ENCODE assay signal across 8 cellular contexts in the genomic region with DNA sequence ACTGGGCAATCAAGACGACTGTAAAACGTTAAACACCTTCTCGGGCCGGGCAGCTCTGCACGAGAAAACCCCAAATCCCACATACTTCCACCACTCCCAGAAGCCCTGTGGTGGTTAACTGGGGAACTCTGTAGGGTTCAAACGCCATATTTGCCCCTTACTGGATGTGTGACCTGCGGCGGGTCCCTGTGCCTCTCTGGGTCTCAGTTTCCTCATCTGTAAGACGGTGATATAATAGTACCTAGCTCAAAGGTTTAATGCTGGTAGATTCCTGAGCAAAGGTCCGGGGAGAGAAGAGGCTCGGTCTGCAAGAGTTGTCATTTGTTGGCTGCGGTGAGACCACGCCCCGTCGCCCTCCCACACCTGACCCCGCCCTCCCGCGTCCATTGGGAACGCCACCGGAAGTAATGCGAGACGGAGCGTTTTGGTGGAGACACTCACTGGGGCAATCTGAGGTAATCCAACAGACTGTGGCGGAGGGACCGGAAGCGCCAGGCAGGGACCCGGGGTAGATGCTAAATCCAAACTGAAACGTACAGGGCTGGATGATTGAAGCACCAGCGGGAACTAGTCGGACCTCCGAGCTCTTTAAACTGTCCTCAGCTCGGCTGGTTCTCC. TPM values are rescaled to one million over a fixed set of nuclear protein-coding genes. Genes with fewer than 3 reads are reported as not detected.
A peak's percentile ranks its signal among the peaks of the same experiment; 100 is the strongest.
DNase-seq lines count a peak whose midpoint lies in the region; ATAC-seq, FAIRE-seq and TF ChIP-seq lines count a peak whose summit lies in the region.

No MANE protein-coding gene starts in this region.

- peak; percentile 64 for TF ChIP-seq POLR2A in GM18505 (IDR thresholded peaks at IDR 0.05; ENCODE audit: borderline replicate concordance, extremely low read depth, insufficient read depth, insufficient read length)

- intact Hi-C loops in ascending aorta (cut with DNase I) (loop anchor here (1.0 to 10.0 kb wide), 2 partner anchors 8 to 710 kb away; a partner anchor contains a TSS), right cardiac atrium (cut with DNase I) (no loop called here), psoas muscle (cut with DNase I) (no loop called here)

- no peak for FAIRE-seq in urothelium cell line (lab: Jason Lieb, UNC)

- H3K27ac ChIP-seq in ascending aorta (peak overlapping the region; percentile 94 to 99), right cardiac atrium (ENCODE audit: low read length) (peak overlapping the region; percentile 91), psoas muscle (peak overlapping the region; percentile 95)

- DNase-seq in NCI-H187 treated with DMSO at 0.1 percent for 48 hours (lab: John Stamatoyannopoulos, UW) (peak; percentile 95), ascending aorta (ENCODE audit: low spot score in 2 of 2) (peak; percentile 94 to 99), right cardiac atrium (peak; percentile 98 to 99 (median 99)), psoas muscle (peak; percentile 98), urothelium cell line (ENCODE audit: low spot score) (peak; percentile 93)
- DNase-seq in T-helper 2 cell treated with Interferon-gamma antibody and Interleukin-4, amounts not matched to agents 5 μg/mL and 100 μg/mL, for 36 hours (ENCODE audit: low spot score), result peak; percentile 98

- H3K27me3 ChIP-seq in ascending aorta, result no peaks in the 10 kb centered on the region
- H3K27me3 ChIP-seq in right cardiac atrium (ENCODE audit: control insufficient read depth, insufficient read depth), result no peaks in the 10 kb centered on the region
- no peaks in the 10 kb centered on the region for H3K27me3 ChIP-seq in psoas muscle (ENCODE audit: insufficient read depth in 3 of 3, low read length in 2 of 3)

- H3K9me3 ChIP-seq in ascending aorta (no peaks in the 10 kb centered on the region), right cardiac atrium (ENCODE audit: control insufficient read depth, low read length) (no peaks in the 10 kb centered on the region), psoas muscle (no peaks in the 10 kb centered on the region)

- H3K36me3 ChIP-seq in ascending aorta (no peaks in the 10 kb centered on the region), psoas muscle (ENCODE audit: insufficient read depth in 1 of 2, low read depth in 1 of 2) (peaks cover 0 to 9% of the 10 kb centered on the region in 2 donors)

- ATAC-seq in GM18505 (IDR thresholded peaks at IDR 0.05; ENCODE audit: unreplicated experiment) (peak; percentile 72), HG02970 (IDR thresholded peaks at IDR 0.05; ENCODE audit: low FRiP score, unreplicated experiment) (peak; percentile 64), right cardiac atrium (peak; percentile 95 to 96), psoas muscle (peak; percentile 96 to 97 (median 96))

- H3K9me3 Mint-ChIP-seq in T-helper 2 cell treated with Interferon-gamma antibody and Interleukin-4, amounts not matched to agents 5 μg/mL and 100 μg/mL, for 36 hours, result no peaks in the 10 kb centered on the region

- peak overlapping the region; percentile 86 to 96 for H3K4me3 ChIP-seq in ascending aorta
- peak overlapping the region; percentile 87 for H3K4me3 ChIP-seq in right cardiac atrium (ENCODE audit: low read length)
- H3K4me3 ChIP-seq in psoas muscle, result peak overlapping the region; percentile 81

- no peak for TF ChIP-seq CTCF in ascending aorta (IDR thresholded peaks at IDR 0.05)
- no peak for TF ChIP-seq CTCF in psoas muscle (IDR thresholded peaks at IDR 0.05)

- under 1% methylated on average over 32 of the region's 32 CpGs for WGBS in right cardiac atrium
- WGBS in psoas muscle, 3 donors, result 0 to 1% (median 0%) methylated on average over 32 of the region's 32 CpGs

- H3K27me3 Mint-ChIP-seq in T-helper 2 cell treated with Interferon-gamma antibody and Interleukin-4, amounts not matched to agents 5 μg/mL and 100 μg/mL, for 36 hours (ENCODE audit: low read depth), result no peaks in the 10 kb centered on the region

- peaks cover 19% of the 10 kb centered on the region for H3K4me1 Mint-ChIP-seq in T-helper 2 cell treated with Interferon-gamma antibody and Interleukin-4, amounts not matched to agents 5 μg/mL and 100 μg/mL, for 36 hours (ENCODE audit: low read depth)

- peak overlapping the region; percentile 99 for H3K27ac Mint-ChIP-seq in T-helper 2 cell treated with Interferon-gamma antibody and Interleukin-4, amounts not matched to agents 5 μg/mL and 100 μg/mL, for 36 hours

- H3K36me3 Mint-ChIP-seq in T-helper 2 cell treated with Interferon-gamma antibody and Interleukin-4, amounts not matched to agents 5 μg/mL and 100 μg/mL, for 36 hours (ENCODE audit: low read depth), result no peaks in the 10 kb centered on the region

- H3K4me1 ChIP-seq in ascending aorta, result peaks cover 8 to 28% of the 10 kb centered on the region in 2 donors
- H3K4me1 ChIP-seq in right cardiac atrium (ENCODE audit: control insufficient read depth, insufficient read depth, low read length), result no peaks in the 10 kb centered on the region
- H3K4me1 ChIP-seq in psoas muscle, result peaks cover 27% of the 10 kb centered on the region

- H3K4me3 Mint-ChIP-seq in T-helper 2 cell treated with Interferon-gamma antibody and Interleukin-4, amounts not matched to agents 5 μg/mL and 100 μg/mL, for 36 hours, result peak overlapping the region; percentile 98

RNA-seq across cellular contexts. Expression of a gene that starts 0.7 kb away (rescaled TPM):
- total RNA-seq in ascending aorta (19.6 TPM), right cardiac atrium (10 to 100 TPM in 3 of 4 donors, 1 to 10 TPM in 1; 9.6 to 17.8 (median 14.7) TPM), psoas muscle (10 to 100 TPM in 1 of 4 donors, 1 to 10 TPM in 3; 6.4 to 12.0 (median 8.5) TPM)
- polyA plus RNA-seq in right cardiac atrium (14.6 TPM), psoas muscle (10 to 100 TPM in 2 of 3 donors, 1 to 10 TPM in 1; 7.0 to 25.3 (median 19.5) TPM)

RNA-seq across cellular contexts. Expression of a gene that starts 6.1 kb away (rescaled TPM):
- total RNA-seq in ascending aorta (197 TPM), right cardiac atrium (100 to 1,000 TPM; 158 to 185 (median 168) TPM), psoas muscle (100 to 1,000 TPM; 113 to 130 (median 117) TPM)
- polyA plus RNA-seq in right cardiac atrium (299 TPM), psoas muscle (100 to 1,000 TPM; 161 to 193 (median 187) TPM)

RNA-seq across cellular contexts. Expression of a gene that starts 8.1 kb away (rescaled TPM):
- total RNA-seq in ascending aorta (19.6 TPM), right cardiac atrium (1 to 10 TPM; 6.0 to 7.0 (median 6.7) TPM), psoas muscle (under 1 TPM; 0.47 to 0.97 (median 0.78) TPM)
- polyA plus RNA-seq in right cardiac atrium (5.2 TPM), psoas muscle (1 to 10 TPM in 1 of 3 donors, under 1 TPM in 2; 0.56 to 1.1 (median 0.62) TPM)

Comparison
In these comparisons a context has a peak if more than half of its experiments do, and no peak if none do; other contexts are left out.
1. Peak in every context shown above with its lines: DNase-seq, ATAC-seq, H3K4me3 ChIP-seq and H3K27ac ChIP-seq.